20 cellular contexts compared by ENCODE assay signal in genomic region chr13:64074989-64075474, GRCh38.
DNase-seq lines count a peak whose midpoint lies in the region; ATAC-seq and TF ChIP-seq lines count a peak whose summit lies in the region.
"Had no signal": no experiment of that assay in that cellular context is flagged by ENCODE, and none has a peak within 500 bp of the region (broad histone marks: within the 10 kb centered on the region; RNA-seq: fewer than 3 reads in every experiment).

No MANE protein-coding gene starts in this region.

- TF ChIP-seq CTCF in HEK293 (tag by site-specific recombination; IDR thresholded peaks at IDR 0.05): no peak

- no peak overlapping the region for H3K4me3 ChIP-seq in HEK293 (ENCODE audit: low read depth, low read length)
- H3K4me3 ChIP-seq: ovary, SK-N-MC, thoracic aorta, vagina had no signal

- CTCF ChIA-PET in HEK293 (lab: Yijun Ruan, JAX): no interaction called here

- H3K4me1 Mint-ChIP-seq in activated naive CD8-positive, alpha-beta T cell treated with anti-CD3 and anti-CD28 coated beads, Interleukin-2, amount 10 ng/mL, durations not matched to agents 7 days and 5 days: no peaks in the 10 kb centered on the region
- H3K4me1 Mint-ChIP-seq: activated CD4-positive, alpha-beta memory T cell treated with anti-CD3 and anti-CD28 coated beads, Interleukin-2, amount 10 ng/mL, durations not matched to agents 7 days and 5 days had no signal

- peak overlapping the region; percentile 63 for H3K4me3 Mint-ChIP-seq in activated naive CD8-positive, alpha-beta T cell treated with anti-CD3 and anti-CD28 coated beads, Interleukin-2, amount 10 ng/mL, durations not matched to agents 7 days and 5 days
- H3K4me3 Mint-ChIP-seq: activated CD4-positive, alpha-beta memory T cell treated with anti-CD3 and anti-CD28 coated beads, Interleukin-2, amount 10 ng/mL, durations not matched to agents 7 days and 5 days; natural killer cell treated with Interleukin-12 subunit alpha and Interleukin-12 subunit beta and Interleukin-15 and Interleukin-18, amount 100 ng/mL, for 72 hours had no signal

- DNase-seq in Daoy (ENCODE audit: low read depth): peak; percentile 64
- DNase-seq in OCI-M1 (lab: John Stamatoyannopoulos, UW): peak; percentile 61
- DNase-seq in activated naive CD8-positive, alpha-beta T cell treated with anti-CD3 and anti-CD28 coated beads, Interleukin-2, amount 10 ng/mL, durations not matched to agents 7 days and 5 days: no peak
- no peak for DNase-seq in SKM-1 (lab: John Stamatoyannopoulos, UW; ENCODE audit: unreplicated experiment)
- no peak for DNase-seq in middle frontal gyrus (ENCODE audit: extremely low spot score, low spot score)
- DNase-seq in NCI-H2081 treated with DMSO at 0.1 percent for 48 hours (lab: John Stamatoyannopoulos, UW): no peak
- DNase-seq: activated CD4-positive, alpha-beta memory T cell treated with anti-CD3 and anti-CD28 coated beads, Interleukin-2, amount 10 ng/mL, durations not matched to agents 7 days and 5 days; NCI-H2029 treated with DMSO at 0.1 percent for 48 hours; NCI-H345; ovary; retina; stimulated activated CD4-positive, alpha-beta T cell treated with anti-CD3 and anti-CD28 coated beads, Interleukin-4, amount 100 ng/mL, for 4 hours; stimulated activated naive CD4-positive, alpha-beta T cell; T-helper 9 cell had no signal

- peak overlapping the region; percentile 54 for H3K27ac Mint-ChIP-seq in activated naive CD8-positive, alpha-beta T cell treated with anti-CD3 and anti-CD28 coated beads, Interleukin-2, amount 10 ng/mL, durations not matched to agents 7 days and 5 days
- H3K27ac Mint-ChIP-seq: activated CD4-positive, alpha-beta memory T cell treated with anti-CD3 and anti-CD28 coated beads, Interleukin-2, amount 10 ng/mL, durations not matched to agents 7 days and 5 days; natural killer cell treated with Interleukin-12 subunit alpha and Interleukin-12 subunit beta and Interleukin-15 and Interleukin-18, amount 100 ng/mL, for 72 hours had no signal

- ATAC-seq in activated naive CD8-positive, alpha-beta T cell treated with anti-CD3 and anti-CD28 coated beads, Interleukin-2, amount 10 ng/mL, durations not matched to agents 7 days and 5 days (ENCODE audit: low read depth): no peak
- ATAC-seq: natural killer cell treated with Interleukin-12 subunit alpha and Interleukin-12 subunit beta and Interleukin-15 and Interleukin-18, amount 100 ng/mL, for 72 hours had no signal

- no peaks in the 10 kb centered on the region for H3K36me3 ChIP-seq in HEK293 (ENCODE audit: control insufficient read depth in 2 of 2, insufficient read depth in 1 of 2, low read length in 2 of 2)
- H3K36me3 ChIP-seq: ovary, thoracic aorta, vagina had no signal

- H3K9me3 ChIP-seq in HEK293 (ENCODE audit: control insufficient read depth, insufficient read depth, low read depth, low read length): no peaks in the 10 kb centered on the region
- H3K9me3 ChIP-seq: ovary, thoracic aorta, vagina had no signal

- H3K36me3 Mint-ChIP-seq in activated naive CD8-positive, alpha-beta T cell treated with anti-CD3 and anti-CD28 coated beads, Interleukin-2, amount 10 ng/mL, durations not matched to agents 7 days and 5 days: no peaks in the 10 kb centered on the region
- H3K36me3 Mint-ChIP-seq: natural killer cell treated with Interleukin-12 subunit alpha and Interleukin-12 subunit beta and Interleukin-15 and Interleukin-18, amount 100 ng/mL, for 72 hours had no signal

- H3K27ac ChIP-seq in HEK293 (ENCODE audit: extremely low read depth, low read depth, low read length): no peak overlapping the region
- H3K27ac ChIP-seq: C4-2B, ovary, SK-N-MC, thoracic aorta, vagina had no signal

- no peaks in the 10 kb centered on the region for H3K4me1 ChIP-seq in HEK293 (ENCODE audit: control insufficient read depth, insufficient read depth, low read length)
- H3K4me1 ChIP-seq: vagina had no signal

- no peaks in the 10 kb centered on the region for H3K9me3 Mint-ChIP-seq in activated naive CD8-positive, alpha-beta T cell treated with anti-CD3 and anti-CD28 coated beads, Interleukin-2, amount 10 ng/mL, durations not matched to agents 7 days and 5 days

- no peaks in the 10 kb centered on the region for H3K27me3 Mint-ChIP-seq in activated naive CD8-positive, alpha-beta T cell treated with anti-CD3 and anti-CD28 coated beads, Interleukin-2, amount 10 ng/mL, durations not matched to agents 7 days and 5 days
- H3K27me3 Mint-ChIP-seq: activated CD4-positive, alpha-beta memory T cell treated with anti-CD3 and anti-CD28 coated beads, Interleukin-2, amount 10 ng/mL, durations not matched to agents 7 days and 5 days; natural killer cell treated with Interleukin-12 subunit alpha and Interleukin-12 subunit beta and Interleukin-15 and Interleukin-18, amount 100 ng/mL, for 72 hours had no signal

- POLR2A ChIA-PET in HEK293 (lab: Yijun Ruan, JAX): no interaction called here
- POLR2A ChIA-PET in activated naive CD8-positive, alpha-beta T cell treated with anti-CD3 and anti-CD28 coated beads, Interleukin-2, amount 10 ng/mL, durations not matched to agents 7 days and 5 days (lab: Charles Lee): no interaction called here

TF ChIP-seq in HEK293, 187 proteins besides CTCF, POLR2A, EP300 and RAD21:
- TF ChIP-seq ZBTB11 (tag by site-specific recombination; conservative IDR thresholded peaks at IDR 0.05; ENCODE audit: low read depth): peak; percentile 77
- no peak for TF ChIP-seq ZBTB1 (tag by site-specific recombination; IDR thresholded peaks at IDR 0.05)
- TF ChIP-seq GLIS2 (tag by site-specific recombination; IDR thresholded peaks at IDR 0.05): 0 out of 2 replicates have a peak, but pooled peaks have one; percentile 29
- no peak for TF ChIP-seq ZNF26 (tag by site-specific recombination; IDR thresholded peaks at IDR 0.05)
- peak; percentile 54; the same call in 1 of the 2 replicates for TF ChIP-seq ZNF341 (tag by site-specific recombination; IDR thresholded peaks at IDR 0.05; ENCODE audit: low read depth)
- no peak for TF ChIP-seq ZNF169 (tag by site-specific recombination; IDR thresholded peaks at IDR 0.05)
- TF ChIP-seq ZNF335 (tag by site-specific recombination; conservative IDR thresholded peaks at IDR 0.05): peak; percentile 48
- TF ChIP-seq ZBTB20 (tag by site-specific recombination; IDR thresholded peaks at IDR 0.05): peak; percentile 85
- TF ChIP-seq HIC1 (tag by site-specific recombination; IDR thresholded peaks at IDR 0.05): 0 out of 2 replicates have a peak, but pooled peaks have one; percentile 21
- no peak for TF ChIP-seq WT1 (tag by site-specific recombination; IDR thresholded peaks at IDR 0.05)
- peak; percentile 13; the same call in 1 of the 2 replicates for TF ChIP-seq ZFHX2 (tag by site-specific recombination; conservative IDR thresholded peaks at IDR 0.05)

Comparison
In these comparisons a context has a peak if more than half of its experiments do, and no peak if none do; other contexts are left out.
1. DNase-seq: peak in Daoy (single experiment) and OCI-M1 (single experiment); none in activated naive CD8-positive, alpha-beta T cell treated with anti-CD3 and anti-CD28 coated beads, Interleukin-2, amount 10 ng/mL, durations not matched to agents 7 days and 5 days (single experiment), SKM-1 (single experiment), middle frontal gyrus (single experiment) and NCI-H2081 treated with DMSO at 0.1 percent for 48 hours (single experiment).